9 cellular contexts compared by ENCODE assay signal in genomic region chr5:131386779-131387178, GRCh38.
DNase-seq lines count a peak whose midpoint lies in the region; TF ChIP-seq lines count a peak whose summit lies in the region.
"Had no signal": no experiment of that assay in that cellular context is flagged by ENCODE, and none has a peak within 500 bp of the region (broad histone marks: within the 10 kb centered on the region; RNA-seq: fewer than 3 reads in every experiment).

No MANE protein-coding gene starts in this region.

- TF ChIP-seq CTCF in epithelial cell of proximal tubule (conservative IDR thresholded peaks at IDR 0.05; ENCODE audit: low read depth, low read length) (no peak), ovary (IDR thresholded peaks at IDR 0.05) (no peak), transverse colon (IDR thresholded peaks at IDR 0.05) (no peak)

- intact Hi-C loops in ovary (cut with DNase I) (no loop called here), transverse colon (cut with DNase I; ENCODE audit: low total_unique reads) (no loop called here)

- H3K36me3 ChIP-seq in ovary (no peaks in the 10 kb centered on the region), transverse colon (peaks cover 0 to 5% (median 0%) of the 10 kb centered on the region in 4 donors)

- DNase-seq in SIG-M5 treated with dmso at 0.1 percent for 504 hours (lab: John Stamatoyannopoulos, UW; ENCODE audit: unreplicated experiment) (peak; percentile 21), SIG-M5 (lab: John Stamatoyannopoulos, UW) (no peak), NCI-H748 (lab: John Stamatoyannopoulos, UW; ENCODE audit: unreplicated experiment) (peak; percentile 76), epithelial cell of proximal tubule (ENCODE audit: low read depth) (peak; percentile 69), pulmonary artery endothelial cell (ENCODE audit: low read depth, low spot score) (peak; percentile 73), ovary (no peak), transverse colon (no peak)
- DNase-seq in stimulated activated CD4-positive, alpha-beta T cell treated with anti-CD3 and anti-CD28 coated beads, Interleukin-4, amount 100 ng/mL, for 4 hours: no peak
- DNase-seq: activated effector memory CD4-positive, alpha-beta T cell treated with Interleukin-2 at 50 U/mL for 16 hours had no signal

- TF ChIP-seq EP300 in ovary (IDR thresholded peaks at IDR 0.05) (no peak), transverse colon (IDR thresholded peaks at IDR 0.05; ENCODE audit: low read depth) (no peak)

- 13 to 32% (median 19%) methylated on average over 4 of the region's 4 CpGs for WGBS in ovary, 3 donors
- 29 to 39% methylated on average over 4 of the region's 4 CpGs for WGBS in transverse colon (ENCODE audit: low coverage in 1 of 2), 2 donors

- H3K4me3 ChIP-seq in epithelial cell of proximal tubule (ENCODE audit: low read depth, low read length): no peak overlapping the region
- no peak overlapping the region for H3K4me3 ChIP-seq in ovary
- no peak overlapping the region for H3K4me3 ChIP-seq in transverse colon

- H3K4me1 ChIP-seq in ovary (ENCODE audit: insufficient read depth) (peaks cover 1% of the 10 kb centered on the region), transverse colon (peaks cover 6 to 17% (median 11%) of the 10 kb centered on the region in 4 donors)

- H3K9me3 ChIP-seq in ovary (no peaks in the 10 kb centered on the region), transverse colon (no peaks in the 10 kb centered on the region)

- in situ Hi-C loops in transverse colon (cut with MboI; ENCODE audit: low pct_ligation_motif_present in 1 of 4, low pct_unique_long_range_greater_than_20kb in 1 of 4, low sequenced_read_pairs in 3 of 4): loop anchor here in 1 of 4 donors (25.0 kb wide), 1 partner anchor 224 kb away; the partner anchor contains the start of genes HINT1 and LYRM7

- H3K27me3 ChIP-seq in ovary (no peaks in the 10 kb centered on the region), transverse colon (no peaks in the 10 kb centered on the region)

- H3K27ac ChIP-seq in ovary: no peak overlapping the region
- H3K27ac ChIP-seq in transverse colon: no peak overlapping the region

- TF ChIP-seq POLR2A in ovary (IDR thresholded peaks at IDR 0.05) (no peak), transverse colon (IDR thresholded peaks at IDR 0.05) (no peak)

Comparison
In these comparisons a context has a peak if more than half of its experiments do, and no peak if none do; other contexts are left out.
1. DNase-seq: peak in SIG-M5 treated with dmso at 0.1 percent for 504 hours (single experiment), NCI-H748 (single experiment), epithelial cell of proximal tubule (single experiment) and pulmonary artery endothelial cell (single experiment); none in SIG-M5 (single experiment), stimulated activated CD4-positive, alpha-beta T cell treated with anti-CD3 and anti-CD28 coated beads, Interleukin-4, amount 100 ng/mL, for 4 hours (0 of 2), ovary (0 of 5) and transverse colon (single experiment).